Comparison of ENCODE assay signal across 7 cellular contexts in genomic region chr13:98941536-98941935, GRCh38.
"Had no signal": no experiment of that assay in that cellular context is flagged by ENCODE, and none has a peak within 500 bp of the region (broad histone marks: within the 10 kb centered on the region; RNA-seq: fewer than 3 reads in every experiment).

No MANE protein-coding gene starts in this region.

- ATAC-seq: GM23338, HepG2 had no signal

- H2AFZ ChIP-seq: GM23338 had no signal

- H3K4me3 Mint-ChIP-seq: GM23338, H9, HFFc6, IgD-negative memory B cell had no signal

- DNase-seq: H9, HCEC 1CT, HFFc6 had no signal

- H3K27me3 Mint-ChIP-seq: IgD-negative memory B cell had no signal

- H3K27ac ChIP-seq: HL-60 had no signal

- H3K27ac Mint-ChIP-seq: GM23338, H9, HFFc6, IgD-negative memory B cell had no signal

- H3K4me2 ChIP-seq: GM23338 had no signal

- H3K4me3 ChIP-seq: GM23338 had no signal

- H3K9me3 Mint-ChIP-seq: GM23338, H9, HFFc6, IgD-negative memory B cell had no signal
